ENCODE assay signal across 2 cellular contexts in the genomic region with DNA sequence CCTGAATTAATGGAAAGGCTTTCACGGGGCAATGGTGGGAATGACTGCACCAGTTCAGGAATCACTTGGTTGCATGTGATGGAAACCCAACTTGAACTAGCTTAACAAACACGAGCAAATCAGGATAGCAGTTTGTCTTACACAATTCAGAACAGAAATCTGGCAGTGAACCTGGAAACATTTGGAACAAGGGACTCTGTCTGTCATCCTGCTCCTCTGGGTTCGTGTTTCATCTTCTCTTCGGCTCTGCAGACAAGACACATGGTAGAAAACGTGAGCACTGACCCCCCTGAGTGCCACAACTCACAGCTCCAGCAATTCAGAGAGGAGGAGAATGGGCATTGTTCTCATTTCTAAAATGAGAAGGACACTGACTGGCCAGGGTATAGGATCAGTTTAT.
TF ChIP-seq lines count a peak whose summit lies in the region.

No MANE protein-coding gene starts in this region.

TF ChIP-seq in GM23338, 12 proteins besides CTCF, POLR2A, EP300 and RAD21 (continued from another document and continues in another):
- TF ChIP-seq ZNF114 (CRISPR knock-in tag; IDR thresholded peaks at IDR 0.05) (no peak), EZH2 (IDR thresholded peaks at IDR 0.05; ENCODE audit: low read depth, unreplicated experiment) (no peak), EZH2phosphoT487 (IDR thresholded peaks at IDR 0.05; ENCODE audit: unreplicated experiment) (no peak), ETS1 (IDR thresholded peaks at IDR 0.05) (no peak), NANOG (IDR thresholded peaks at IDR 0.05; ENCODE audit: borderline replicate concordance) (no peak), REST (IDR thresholded peaks at IDR 0.05; ENCODE audit: unreplicated experiment) (no peak), CREB1 (CRISPR knock-in tag; IDR thresholded peaks at IDR 0.05; ENCODE audit: low read depth) (no peak), ZNF462 (CRISPR knock-in tag; IDR thresholded peaks at IDR 0.05) (no peak), JUNB (IDR thresholded peaks at IDR 0.05; ENCODE audit: unreplicated experiment) (no peak), POLR2AphosphoS5 (IDR thresholded peaks at IDR 0.05; ENCODE audit: low read depth) (no peak)

TF ChIP-seq in H1, 55 proteins besides CTCF, POLR2A, EP300 and RAD21:
- TF ChIP-seq NANOG (IDR thresholded peaks at IDR 0.05; ENCODE audit: insufficient read depth, low read depth, low read length, poor library complexity, severe bottlenecking), result no peak
- TF ChIP-seq TAF7 (optimal IDR thresholded peaks at IDR 0.05; ENCODE audit: borderline replicate concordance, low read depth, low read length), result no peak
- TF ChIP-seq PHF8 (conservative IDR thresholded peaks at IDR 0.05; ENCODE audit: low read depth, low read length), result no peak
- no peak for TF ChIP-seq ASH2L (IDR thresholded peaks at IDR 0.05; ENCODE audit: low read length)
- TF ChIP-seq SP1 (IDR thresholded peaks at IDR 0.05; ENCODE audit: low read depth, low read length), result no peak
- no peak for TF ChIP-seq POU5F1 (IDR thresholded peaks at IDR 0.05; ENCODE audit: low read depth, low read length)
TF ChIP-seq in H1: peak in this region for 0.
